In genomic region chr10:119483839-119484238, GRCh38 we compare ENCODE assay signal across 21 cellular contexts.
"Had no signal": no experiment of that assay in that cellular context is flagged by ENCODE, and none has a peak within 500 bp of the region (broad histone marks: within the 10 kb centered on the region; RNA-seq: fewer than 3 reads in every experiment).

No MANE protein-coding gene starts in this region.

- H3K9ac ChIP-seq: neural progenitor cell had no signal

- H3K27ac ChIP-seq: coronary artery, neural progenitor cell, right atrium auricular region, stomach, testis, tibial artery had no signal

- H3K4me2 ChIP-seq: neural progenitor cell, smooth muscle cell had no signal

- H3K4me3 ChIP-seq: coronary artery, lung, mucosa of descending colon, neural progenitor cell, prostate gland, right atrium auricular region, smooth muscle cell, stomach, testis, tibial artery had no signal

- DNase-seq: effector memory CD8-positive, alpha-beta T cell; head of caudate nucleus; mesenchymal stem cell; mucosa of descending colon; naive thymus-derived CD4-positive, alpha-beta T cell; nucleus accumbens; stimulated activated CD4-positive, alpha-beta T cell treated with anti-CD3 and anti-CD28 coated beads, Interleukin-2, amount 100 ng/mL, for 24 hours; stimulated activated CD4-positive, alpha-beta T cell treated with anti-CD3 and anti-CD28 coated beads, Interleukin-4, amount 100 ng/mL, for 24 hours; stimulated activated naive CD4-positive, alpha-beta T cell treated with Interleukin-2 at 50 U/mL for 16 hours; stomach; testis; tibial artery had no signal

- H2AFZ ChIP-seq: neural progenitor cell had no signal

- H3K4me1 ChIP-seq: prostate gland, testis had no signal

- FAIRE-seq: endometrium, frontal cortex, keratinocyte had no signal

- H3K9me3 ChIP-seq: mucosa of descending colon, prostate gland, right atrium auricular region, stomach, testis, tibial artery had no signal

- H3K36me3 ChIP-seq: neural progenitor cell, prostate gland, right atrium auricular region, stomach, tibial artery had no signal

- H3K27me3 ChIP-seq: right atrium auricular region, stomach, testis, tibial artery had no signal
